Comparison of ENCODE assay signal across 31 cellular contexts in the genomic region with DNA sequence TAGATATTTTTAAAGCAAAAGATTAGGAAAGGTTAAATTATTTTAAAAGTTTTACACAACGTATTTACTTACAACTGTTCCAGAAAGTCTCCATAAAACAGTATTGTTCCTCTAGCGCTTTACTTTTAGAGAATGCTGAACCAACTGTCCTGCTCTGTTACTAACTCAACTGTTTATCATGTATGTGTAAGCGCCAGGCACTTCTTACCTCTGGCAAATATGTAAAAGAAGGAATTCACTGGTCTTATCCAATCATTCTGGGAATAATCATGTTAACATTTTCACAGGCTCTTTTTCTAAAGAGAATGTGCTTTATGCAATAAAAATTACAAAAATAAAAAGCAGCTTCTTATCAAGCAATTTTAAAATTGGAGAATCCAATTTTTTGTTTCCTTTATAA.
"Had no signal": no experiment of that assay in that cellular context is flagged by ENCODE, and none has a peak within 500 bp of the region (broad histone marks: within the 10 kb centered on the region; RNA-seq: fewer than 3 reads in every experiment).

No MANE protein-coding gene starts in this region.

- H3K9ac ChIP-seq: KMS-11 had no signal

- H3K4me2 ChIP-seq: KMS-11 had no signal

- H3K4me1 Mint-ChIP-seq: activated CD4-positive, alpha-beta T cell treated with anti-CD3 and anti-CD28 coated beads, Interleukin-2, amount 10 ng/mL, durations not matched to agents 24 days and 14 days; central memory CD8-positive, alpha-beta T cell had no signal

- H3K9me3 Mint-ChIP-seq: activated CD4-positive, alpha-beta T cell treated with anti-CD3 and anti-CD28 coated beads, Interleukin-2, amount 10 ng/mL, durations not matched to agents 24 days and 14 days; activated CD8-positive, alpha-beta T cell treated with anti-CD3 and anti-CD28 coated beads for 36 hours; activated naive CD4-positive, alpha-beta T cell treated with anti-CD3 and anti-CD28 coated beads for 36 hours; activated T-cell treated with anti-CD3 and anti-CD28 coated beads, Interleukin-2, amount 50 U/mL, for 24 hours had no signal

- H3K36me3 ChIP-seq: adrenal gland, brain microvascular endothelial cell, Peyer's patch, WERI-Rb-1 had no signal

- H3K27me3 Mint-ChIP-seq: activated CD8-positive, alpha-beta T cell treated with anti-CD3 and anti-CD28 coated beads for 36 hours; activated T-cell treated with anti-CD3 and anti-CD28 coated beads, Interleukin-2, amount 50 U/mL, for 24 hours; central memory CD8-positive, alpha-beta T cell had no signal

- H3K27ac Mint-ChIP-seq: activated CD4-positive, alpha-beta T cell treated with anti-CD3 and anti-CD28 coated beads, Interleukin-2, amount 10 ng/mL, durations not matched to agents 24 days and 14 days; activated CD8-positive, alpha-beta T cell treated with anti-CD3 and anti-CD28 coated beads for 36 hours; activated naive CD4-positive, alpha-beta T cell treated with anti-CD3 and anti-CD28 coated beads for 36 hours; activated naive CD4-positive, alpha-beta T cell treated with anti-CD3 and anti-CD28 coated beads, Interleukin-2, amount 50 U/mL, for 72 hours; activated T-cell treated with anti-CD3 and anti-CD28 coated beads, Interleukin-2, amount 50 U/mL, for 24 hours had no signal

- H3K27me3 ChIP-seq: adrenal gland, brain microvascular endothelial cell, Peyer's patch had no signal

- ATAC-seq: activated CD8-positive, alpha-beta T cell treated with anti-CD3 and anti-CD28 coated beads for 36 hours; activated naive CD4-positive, alpha-beta T cell treated with anti-CD3 and anti-CD28 coated beads, Interleukin-2, amount 50 U/mL, for 72 hours; PC-3 had no signal

- H3K9me3 ChIP-seq: adrenal gland, Peyer's patch had no signal

- DNase-seq: activated CD4-positive, alpha-beta T cell treated with anti-CD3 and anti-CD28 coated beads, Interleukin-2, amount 10 ng/mL, durations not matched to agents 24 days and 14 days; activated CD4-positive, alpha-beta T cell treated with anti-CD3 and anti-CD28 coated beads, Interleukin-2, amount 50 U/mL, for 4 hours; activated CD8-positive, alpha-beta T cell treated with anti-CD3 and anti-CD28 coated beads for 36 hours; activated gamma-delta T cell treated with Interleukin-2 at 50 U/mL for 16 hours; activated naive CD4-positive, alpha-beta T cell treated with anti-CD3 and anti-CD28 coated beads for 36 hours; activated T-cell treated with anti-CD3 and anti-CD28 coated beads, Interleukin-2, amount 50 U/mL, for 24 hours; adrenal gland; aorta; brain microvascular endothelial cell; MM.1S; MV-4-11; NCI-H1092; NCI-H1436 treated with DMSO at 0.1 percent for 48 hours; NCI-H1694 treated with DMSO at 0.1 percent for 48 hours; NCI-H2029; NCI-H510A; NCI-H526; NCI-H748 treated with DMSO at 0.1 percent for 48 hours; NK-92 treated with Interleukin-12 subunit alpha and Interleukin-12 subunit beta, amount 100 ng/mL, for 24 hours; PC-3; Peyer's patch; RPMI8226; SHP77 treated with DMSO at 0.1 percent for 48 hours; SW 1271; T-helper 1 cell; T-helper 2 cell; T-helper 9 cell; WERI-Rb-1 had no signal

- H3K27ac ChIP-seq: adrenal gland, brain microvascular endothelial cell, KMS-11, Peyer's patch, WERI-Rb-1 had no signal

- H3K4me3 Mint-ChIP-seq: activated CD4-positive, alpha-beta T cell treated with anti-CD3 and anti-CD28 coated beads, Interleukin-2, amount 10 ng/mL, durations not matched to agents 24 days and 14 days; activated CD8-positive, alpha-beta T cell treated with anti-CD3 and anti-CD28 coated beads for 36 hours; activated naive CD4-positive, alpha-beta T cell treated with anti-CD3 and anti-CD28 coated beads for 36 hours; activated T-cell treated with anti-CD3 and anti-CD28 coated beads, Interleukin-2, amount 50 U/mL, for 24 hours; central memory CD8-positive, alpha-beta T cell had no signal

- H3K4me1 ChIP-seq: Peyer's patch had no signal

- H3K36me3 Mint-ChIP-seq: activated naive CD4-positive, alpha-beta T cell treated with anti-CD3 and anti-CD28 coated beads, Interleukin-2, amount 50 U/mL, for 72 hours had no signal

- H3K4me3 ChIP-seq: adrenal gland, Peyer's patch had no signal
